Comparison of ENCODE assay signal across 23 cellular contexts in genomic region chr13:22897571-22898314, GRCh38.
DNase-seq lines count a peak whose midpoint lies in the region; ATAC-seq, FAIRE-seq and TF ChIP-seq lines count a peak whose summit lies in the region.
"Had no signal": no experiment of that assay in that cellular context is flagged by ENCODE, and none has a peak within 500 bp of the region (broad histone marks: within the 10 kb centered on the region; RNA-seq: fewer than 3 reads in every experiment).

No MANE protein-coding gene starts in this region.

- TF ChIP-seq EP300 in H1 (IDR thresholded peaks at IDR 0.05; ENCODE audit: borderline replicate concordance in 1 of 2, low read depth in 2 of 2, low read length in 2 of 2) = no peak

- H3K18ac ChIP-seq in H1 (ENCODE audit: extremely low read depth, low read length) (no peak overlapping the region), neuronal stem cell (ENCODE audit: low read length) (peak overlapping the region; percentile 48)

- FAIRE-seq in H1 (lab: Jason Lieb, UNC) = no peak
- no peak for FAIRE-seq in GM12892 (lab: Jason Lieb, UNC)
- FAIRE-seq: A549, D721Med, GM12878, GM19239 had no signal

- H3K9ac ChIP-seq in H1 (replicated peaks in 1 of 4; ENCODE audit: extremely low read depth in 1 of 4, low read depth in 3 of 4, low read length in 3 of 4) (no peak overlapping the region), neuronal stem cell (ENCODE audit: low read depth, low read length, poor library complexity) (no peak overlapping the region), neural progenitor cell (no peak overlapping the region)
- H3K9ac ChIP-seq: BLaER1 treated with 17β-estradiol and CSF1 and Interleukin-3, amounts not matched to agents 10 nM and 100 nM had no signal

- no peaks in the 10 kb centered on the region for H3K9me3 ChIP-seq in right cardiac atrium (ENCODE audit: control insufficient read depth, low read length)
- H3K9me3 ChIP-seq in left ventricle myocardium inferior (replicated peaks) = peaks cover 4% of the 10 kb centered on the region
- peaks cover 17 to 25% of the 10 kb centered on the region in 2 experiments for H3K9me3 ChIP-seq in H1 (ENCODE audit: insufficient read depth in 2 of 2, low read depth in 1 of 2, low read length in 1 of 2)
- H3K9me3 ChIP-seq in neuronal stem cell (replicated peaks in 1 of 2; ENCODE audit: control insufficient read depth in 2 of 2, insufficient read depth in 1 of 2, low read depth in 1 of 2, low read length in 2 of 2) = peaks cover 4 to 72% of the 10 kb centered on the region in 2 donors
- H3K9me3 ChIP-seq in neural progenitor cell (ENCODE audit: low read depth) = peaks cover 4% of the 10 kb centered on the region
- H3K9me3 ChIP-seq: A549, Caco-2 had no signal

- H3K79me2 ChIP-seq in H1 (ENCODE audit: control insufficient read depth in 1 of 2, insufficient read depth in 2 of 2, low read length in 2 of 2) (no peaks in the 10 kb centered on the region), neural progenitor cell (ENCODE audit: low read depth) (no peaks in the 10 kb centered on the region)

- H3K4me3 ChIP-seq in right cardiac atrium (ENCODE audit: low read length) (no peak overlapping the region), left ventricle myocardium inferior (no peak overlapping the region), H1 (ENCODE audit: extremely low read depth in 1 of 4, insufficient read depth in 2 of 4, low read depth in 3 of 4, low read length in 4 of 4) (no peak overlapping the region), neuronal stem cell (ENCODE audit: low read length in 2 of 2) (no peak overlapping the region), neural progenitor cell (no peak overlapping the region)
- H3K4me3 ChIP-seq: A549; BLaER1 treated with 17β-estradiol and CSF1 and Interleukin-3, amounts not matched to agents 10 nM and 100 nM; GM12878 had no signal

- H3K79me1 ChIP-seq in H1 (ENCODE audit: low read depth, low read length) = no peaks in the 10 kb centered on the region
- peaks cover 3% of the 10 kb centered on the region for H3K79me1 ChIP-seq in neuronal stem cell (ENCODE audit: low read depth, low read length)

- H3K27me3 ChIP-seq in right cardiac atrium (ENCODE audit: control insufficient read depth, insufficient read depth) (no peaks in the 10 kb centered on the region), left ventricle myocardium inferior (ENCODE audit: low read depth) (no peaks in the 10 kb centered on the region), H1 (replicated peaks in 1 of 4; ENCODE audit: control insufficient read depth in 3 of 4, extremely low read depth in 1 of 4, insufficient read depth in 3 of 4, low read length in 3 of 4) (no peaks in the 10 kb centered on the region), neuronal stem cell (ENCODE audit: control insufficient read depth in 3 of 3, insufficient read depth in 3 of 3, low read depth in 1 of 3, low read length in 3 of 3) (no peaks in the 10 kb centered on the region), neural progenitor cell (no peaks in the 10 kb centered on the region)
- H3K27me3 ChIP-seq: BLaER1 treated with 17β-estradiol and CSF1 and Interleukin-3, amounts not matched to agents 10 nM and 100 nM had no signal

- no peak for TF ChIP-seq RAD21 in H1 (IDR thresholded peaks at IDR 0.05 in 1 of 2, conservative IDR thresholded peaks at IDR 0.05 in 1 of 2; ENCODE audit: low read depth in 2 of 2, low read length in 2 of 2)

- H4K20me1 ChIP-seq in H1 (replicated peaks in 1 of 2; ENCODE audit: control insufficient read depth in 1 of 2, insufficient read depth in 2 of 2, low read length in 2 of 2) (no peaks in the 10 kb centered on the region), neural progenitor cell (ENCODE audit: low read depth) (no peaks in the 10 kb centered on the region)
- H4K20me1 ChIP-seq: BLaER1 treated with 17β-estradiol and CSF1 and Interleukin-3, amounts not matched to agents 10 nM and 100 nM had no signal

- WGBS in right cardiac atrium = 90% methylated on average over 39 of the region's 39 CpGs
- WGBS in H1 (ENCODE audit: extremely low coverage in 1 of 2, insufficient coverage in 1 of 2, insufficient read length in 1 of 2, insufficient replicate concordance in 2 of 2, low coverage in 1 of 2, low lambda C conversion rate in 2 of 2, missing lambda C conversion rate in 1 of 2), 2 experiments = 90% methylated on average over 39 of the region's 39 CpGs; no CpG with 5 or more reads in 1 of the 2 experiments
- no CpG with 5 or more reads among the region's 39 CpGs for WGBS in neuronal stem cell (ENCODE audit: extremely low coverage in 2 of 2, insufficient read length in 2 of 2, insufficient replicate concordance in 1 of 2), 2 donors

- H3K4ac ChIP-seq in H1 (replicated peaks; ENCODE audit: insufficient read length, low read depth, low read length) (no peak overlapping the region), neuronal stem cell (ENCODE audit: low read length) (no peak overlapping the region)

- H2AFZ ChIP-seq in H1 (ENCODE audit: low read length) (no peak overlapping the region), neuronal stem cell (ENCODE audit: low read length) (no peak overlapping the region), neural progenitor cell (replicated peaks) (no peak overlapping the region)

- H3K9me3 Mint-ChIP-seq in neural progenitor cell = peaks cover 63% of the 10 kb centered on the region
- H3K9me3 Mint-ChIP-seq: CD8-positive, alpha-beta T cell had no signal

- CTCF ChIA-PET in H1 (lab: Charles Lee; ENCODE audit: partially characterized antibody) = no interaction called here

- H3K4me3 Mint-ChIP-seq in neural progenitor cell = no peak overlapping the region
- H3K4me3 Mint-ChIP-seq: B cell; CD4-positive, alpha-beta T cell; CD8-positive, alpha-beta T cell had no signal

- H2BK120ac ChIP-seq in H1 (replicated peaks; ENCODE audit: low read depth, low read length) = no peak overlapping the region
- no peak overlapping the region for H2BK120ac ChIP-seq in neuronal stem cell (ENCODE audit: low read depth, low read length)

- no peak for ATAC-seq in right cardiac atrium
- ATAC-seq: A549; CD8-positive, alpha-beta T cell; GM12878 had no signal

- H4K8ac ChIP-seq in H1 (ENCODE audit: extremely low read depth, insufficient read depth, low read length) (no peak overlapping the region), neuronal stem cell (ENCODE audit: low read depth, low read length) (no peak overlapping the region)

- 0 out of 2 replicates have a peak overlapping the region, but pooled peaks have one; percentile 27 for H2BK12ac ChIP-seq in H1 (ENCODE audit: low read depth, low read length)
- H2BK12ac ChIP-seq in neuronal stem cell (ENCODE audit: low read length) = no peak overlapping the region

- H3K36me3 ChIP-seq in left ventricle myocardium inferior = no peaks in the 10 kb centered on the region
- peaks cover 0 to 8% (median 0%) of the 10 kb centered on the region in 4 experiments; a peak in 2 of 8 replicates for H3K36me3 ChIP-seq in H1 (ENCODE audit: control insufficient read depth in 2 of 4, insufficient read depth in 4 of 4, low read length in 3 of 4)
- H3K36me3 ChIP-seq in neuronal stem cell (replicated peaks in 1 of 2; ENCODE audit: control insufficient read depth in 2 of 2, insufficient read depth in 2 of 2, low read length in 2 of 2) = peaks cover 0 to 51% of the 10 kb centered on the region in 2 donors
- no peaks in the 10 kb centered on the region for H3K36me3 ChIP-seq in neural progenitor cell
- H3K36me3 ChIP-seq: BLaER1 treated with 17β-estradiol and CSF1 and Interleukin-3, amounts not matched to agents 10 nM and 100 nM had no signal

- peaks cover 9% of the 10 kb centered on the region for H3K27me3 Mint-ChIP-seq in neural progenitor cell (ENCODE audit: insufficient read depth, low read depth)
- H3K27me3 Mint-ChIP-seq: B cell; CD4-positive, alpha-beta T cell had no signal

- no peak for TF ChIP-seq POLR2A in H1 (IDR thresholded peaks at IDR 0.05; ENCODE audit: control extremely low read depth in 1 of 2, low read depth in 2 of 2, low read length in 2 of 2)
- no peak for TF ChIP-seq POLR2A in GM12892 (IDR thresholded peaks at IDR 0.05; ENCODE audit: low read depth, low read length)

- H2BK15ac ChIP-seq in H1 (ENCODE audit: low read length) (no peak overlapping the region), neuronal stem cell (ENCODE audit: low read length) (peak overlapping the region; percentile 26)

- POLR2A ChIA-PET in H1 (lab: Charles Lee; ENCODE audit: partially characterized antibody) = no interaction called here

- H4K5ac ChIP-seq in H1 (ENCODE audit: insufficient read length, low read depth, low read length) = no peak overlapping the region

- peaks cover 53% of the 10 kb centered on the region for H3K36me3 Mint-ChIP-seq in neural progenitor cell
- H3K36me3 Mint-ChIP-seq: CD8-positive, alpha-beta T cell had no signal

- no peak overlapping the region for H2BK20ac ChIP-seq in H1 (ENCODE audit: low read length)

- intact Hi-C loops in right cardiac atrium (cut with DNase I) (no loop called here), left ventricle myocardium inferior (cut with micrococcal nuclease) (no loop called here)

- H3K56ac ChIP-seq in H1 (replicated peaks; ENCODE audit: insufficient read length, low read depth, low read length) = no peak overlapping the region

- H4K91ac ChIP-seq in H1 (replicated peaks; ENCODE audit: insufficient read length, low read length) = no peak overlapping the region
- no peak overlapping the region for H4K91ac ChIP-seq in neuronal stem cell (ENCODE audit: low read depth, low read length, poor library complexity)

- no peak overlapping the region for H3K23ac ChIP-seq in H1 (ENCODE audit: insufficient read length)
- H3K23ac ChIP-seq in neuronal stem cell (ENCODE audit: low read depth, low read length, poor library complexity) = no peak overlapping the region

- DNase-seq in right cardiac atrium (peak in 2 of 3 donors; percentile 40 to 43), left ventricle myocardium inferior (no peak), H1 (ENCODE audit: low read depth in 1 of 2, low spot score in 2 of 2) (no peak), neuronal stem cell (ENCODE audit: low spot score) (no peak), GM12892 (ENCODE audit: insufficient read length) (no peak), occipital lobe (lab: John Stamatoyannopoulos, UW) (no peak), neural progenitor cell (ENCODE audit: low spot score) (no peak)
- DNase-seq: AML-193; Caco-2; Calu3; CD4-positive, alpha-beta T cell; CD8-positive, alpha-beta T cell; DMS79 treated with DMSO at 0.1 percent for 48 hours; EL; GDM1 had no signal

- no peaks in the 10 kb centered on the region for H3F3A ChIP-seq in neural progenitor cell (ENCODE audit: low read depth)

- H3K23me2 ChIP-seq in H1 (ENCODE audit: low read depth, low read length) = no peaks in the 10 kb centered on the region

- TF ChIP-seq CTCF in left ventricle myocardium inferior (IDR thresholded peaks at IDR 0.05; ENCODE audit: borderline replicate concordance) (no peak), H1 (IDR thresholded peaks at IDR 0.05; ENCODE audit: control extremely low read depth in 1 of 3, insufficient read depth in 1 of 3, low read depth in 1 of 3, low read length in 3 of 3) (no peak), neural progenitor cell (IDR thresholded peaks at IDR 0.05) (no peak)

- H3K27ac ChIP-seq in right cardiac atrium (ENCODE audit: low read length) (no peak overlapping the region), left ventricle myocardium inferior (replicated peaks) (no peak overlapping the region), H1 (ENCODE audit: low read depth, low read length) (no peak overlapping the region), neuronal stem cell (replicated peaks; ENCODE audit: low read length) (no peak overlapping the region), neural progenitor cell (no peak overlapping the region)
- H3K27ac ChIP-seq: 22Rv1; A549; BLaER1 treated with 17β-estradiol and CSF1 and Interleukin-3, amounts not matched to agents 10 nM and 100 nM; C4-2B had no signal

- no peak overlapping the region for H3K4me2 ChIP-seq in H1 (ENCODE audit: insufficient read depth in 1 of 2, low read depth in 2 of 2, low read length in 2 of 2)
- H3K4me2 ChIP-seq in neuronal stem cell (ENCODE audit: insufficient read depth, low read length, poor library complexity, severe bottlenecking) = no peak overlapping the region
- H3K4me2 ChIP-seq in neural progenitor cell = no peak overlapping the region
- H3K4me2 ChIP-seq: A549; BLaER1 treated with 17β-estradiol and CSF1 and Interleukin-3, amounts not matched to agents 10 nM and 100 nM had no signal

- no peak overlapping the region for H3K27ac Mint-ChIP-seq in neural progenitor cell
- H3K27ac Mint-ChIP-seq: B cell; CD4-positive, alpha-beta T cell; CD8-positive, alpha-beta T cell had no signal

- H3K14ac ChIP-seq in H1 (ENCODE audit: insufficient read length) (no peak overlapping the region), neuronal stem cell (ENCODE audit: low read length) (peak overlapping the region; percentile 47)

- no peaks in the 10 kb centered on the region for H3K4me1 ChIP-seq in right cardiac atrium (ENCODE audit: control insufficient read depth, insufficient read depth, low read length)
- no peaks in the 10 kb centered on the region for H3K4me1 ChIP-seq in left ventricle myocardium inferior
- H3K4me1 ChIP-seq in H1 (replicated peaks in 1 of 4; ENCODE audit: control insufficient read depth in 3 of 4, insufficient read depth in 4 of 4, low read length in 3 of 4) = peaks cover 0 to 2% (median 0%) of the 10 kb centered on the region in 4 experiments; a peak in 2 of 7 replicates
- H3K4me1 ChIP-seq in neuronal stem cell (ENCODE audit: control insufficient read depth in 2 of 2, insufficient read depth in 1 of 2, low read depth in 1 of 2, low read length in 2 of 2) = no peaks in the 10 kb centered on the region
- H3K4me1 ChIP-seq in neural progenitor cell = no peaks in the 10 kb centered on the region
- H3K4me1 ChIP-seq: A549, Caco-2 had no signal

- H3K4me1 Mint-ChIP-seq in neural progenitor cell = no peaks in the 10 kb centered on the region
- H3K4me1 Mint-ChIP-seq: B cell had no signal

- no peak overlapping the region for H2BK5ac ChIP-seq in H1 (ENCODE audit: low read depth, low read length)
- no peak overlapping the region for H2BK5ac ChIP-seq in neuronal stem cell (ENCODE audit: low read length)

- H2AK5ac ChIP-seq in H1 (ENCODE audit: low read depth, low read length) = no peak overlapping the region
- H2AK5ac ChIP-seq in neuronal stem cell (ENCODE audit: low read depth, low read length) = no peak overlapping the region

Comparison
In these comparisons a context has a peak if more than half of its experiments do, and no peak if none do; other contexts are left out.
1. DNase-seq: peak in right cardiac atrium (2 of 3); none in left ventricle myocardium inferior (single experiment), H1 (0 of 2), neuronal stem cell (single experiment), GM12892 (single experiment), occipital lobe (single experiment) and neural progenitor cell (single experiment).